28 cellular contexts compared by ENCODE assay signal in genomic region chr19:30783936-30784335, GRCh38.
"Had no signal": no experiment of that assay in that cellular context is flagged by ENCODE, and none has a peak within 500 bp of the region (broad histone marks: within the 10 kb centered on the region; RNA-seq: fewer than 3 reads in every experiment).

No MANE protein-coding gene starts in this region.

- H3K27ac ChIP-seq: ascending aorta, cardiac muscle cell, KMS-11, PC-9, RWPE1 had no signal

- H3K9me3 Mint-ChIP-seq: activated CD4-positive, alpha-beta memory T cell treated with anti-CD3 and anti-CD28 coated beads for 36 hours; activated CD4-positive, alpha-beta T cell treated with anti-CD3 and anti-CD28 coated beads, Interleukin-2, amount 10 ng/mL, durations not matched to agents 7 days and 5 days; activated naive CD4-positive, alpha-beta T cell treated with anti-CD3 and anti-CD28 coated beads, Interleukin-2, amount 50 U/mL, for 24 hours; activated naive CD8-positive, alpha-beta T cell treated with anti-CD3 and anti-CD28 coated beads, Interleukin-2, amount 10 ng/mL, durations not matched to agents 7 days and 5 days; activated T-cell treated with anti-CD3 and anti-CD28 coated beads, Interleukin-2, amount 50 U/mL, for 24 hours; activated T-helper 2 cell treated with anti-CD3 and anti-CD28 coated beads, Interferon-gamma antibody, Interleukin-2, Interleukin-4, amounts not matched to agents 10 μg/mL and 5 μg/mL and 100 μg/mL, durations not matched to agents 14 hours and 24 hours and 36 hours; T-helper 1 cell treated with Interleukin-12 subunit alpha and Interleukin-12 subunit beta and Interleukin-4 antibody, amounts not matched to agents 30 μg/mL and 1 μg/mL, for 36 hours; T-helper 2 cell treated with Interferon-gamma antibody and Interleukin-4, amounts not matched to agents 5 μg/mL and 100 μg/mL, for 36 hours had no signal

- H3K9me3 ChIP-seq: ascending aorta had no signal

- H3K4me1 ChIP-seq: ascending aorta had no signal

- DNase-seq: activated CD4-positive, alpha-beta memory T cell treated with anti-CD3 and anti-CD28 coated beads for 36 hours; activated CD4-positive, alpha-beta T cell treated with anti-CD3 and anti-CD28 coated beads, Interleukin-2, amount 10 ng/mL, durations not matched to agents 7 days and 5 days; activated gamma-delta T cell; activated naive CD4-positive, alpha-beta T cell treated with Interleukin-2 at 50 U/mL for 16 hours; activated naive CD8-positive, alpha-beta T cell treated with anti-CD3 and anti-CD28 coated beads, Interleukin-2, amount 10 ng/mL, durations not matched to agents 7 days and 5 days; activated T-cell treated with anti-CD3 and anti-CD28 coated beads, Interleukin-2, amount 50 U/mL, for 24 hours; MM.1S; MV-4-11; NCI-H1092; NCI-H1436 treated with DMSO at 0.1 percent for 48 hours; NCI-H1694 treated with DMSO at 0.1 percent for 48 hours; NCI-H2029; NCI-H345; NCI-H510A; NCI-H526; NCI-H748 treated with DMSO at 0.1 percent for 48 hours; NK-92 treated with Interleukin-12 subunit alpha and Interleukin-12 subunit beta, amount 100 ng/mL, for 24 hours; PC-9; SIG-M5 had no signal

- H3K4me3 ChIP-seq: ascending aorta, cardiac muscle cell, PC-9 had no signal

- H3K27me3 Mint-ChIP-seq: activated CD4-positive, alpha-beta T cell treated with anti-CD3 and anti-CD28 coated beads, Interleukin-2, amount 10 ng/mL, durations not matched to agents 7 days and 5 days; activated naive CD8-positive, alpha-beta T cell treated with anti-CD3 and anti-CD28 coated beads, Interleukin-2, amount 10 ng/mL, durations not matched to agents 7 days and 5 days had no signal

- H3K36me3 Mint-ChIP-seq: activated CD4-positive, alpha-beta memory T cell treated with anti-CD3 and anti-CD28 coated beads for 36 hours; activated naive CD4-positive, alpha-beta T cell treated with anti-CD3 and anti-CD28 coated beads, Interleukin-2, amount 50 U/mL, for 24 hours; activated naive CD8-positive, alpha-beta T cell treated with anti-CD3 and anti-CD28 coated beads, Interleukin-2, amount 10 ng/mL, durations not matched to agents 7 days and 5 days had no signal

- ATAC-seq: Right ventricle myocardium inferior had no signal

- H3K4me1 Mint-ChIP-seq: activated CD4-positive, alpha-beta T cell treated with anti-CD3 and anti-CD28 coated beads, Interleukin-2, amount 10 ng/mL, durations not matched to agents 7 days and 5 days; activated naive CD4-positive, alpha-beta T cell treated with anti-CD3 and anti-CD28 coated beads, Interleukin-2, amount 50 U/mL, for 24 hours; activated naive CD8-positive, alpha-beta T cell treated with anti-CD3 and anti-CD28 coated beads, Interleukin-2, amount 10 ng/mL, durations not matched to agents 7 days and 5 days had no signal

- H3K36me3 ChIP-seq: ascending aorta, cardiac muscle cell had no signal

- H3K27ac Mint-ChIP-seq: activated CD4-positive, alpha-beta memory T cell treated with anti-CD3 and anti-CD28 coated beads for 36 hours; activated CD4-positive, alpha-beta T cell treated with anti-CD3 and anti-CD28 coated beads, Interleukin-2, amount 10 ng/mL, durations not matched to agents 7 days and 5 days; activated naive CD4-positive, alpha-beta T cell treated with anti-CD3 and anti-CD28 coated beads, Interleukin-2, amount 50 U/mL, for 24 hours; activated naive CD8-positive, alpha-beta T cell treated with anti-CD3 and anti-CD28 coated beads, Interleukin-2, amount 10 ng/mL, durations not matched to agents 7 days and 5 days; activated T-cell treated with anti-CD3 and anti-CD28 coated beads, Interleukin-2, amount 50 U/mL, for 24 hours; activated T-helper 2 cell treated with anti-CD3 and anti-CD28 coated beads, Interferon-gamma antibody, Interleukin-2, Interleukin-4, amounts not matched to agents 10 μg/mL and 5 μg/mL and 100 μg/mL, durations not matched to agents 14 hours and 24 hours and 36 hours; T-helper 1 cell treated with Interleukin-12 subunit alpha and Interleukin-12 subunit beta and Interleukin-4 antibody, amounts not matched to agents 30 μg/mL and 1 μg/mL, for 36 hours; T-helper 2 cell treated with Interferon-gamma antibody and Interleukin-4, amounts not matched to agents 5 μg/mL and 100 μg/mL, for 36 hours had no signal

- H3K4me3 Mint-ChIP-seq: activated CD4-positive, alpha-beta memory T cell treated with anti-CD3 and anti-CD28 coated beads for 36 hours; activated CD4-positive, alpha-beta T cell treated with anti-CD3 and anti-CD28 coated beads, Interleukin-2, amount 10 ng/mL, durations not matched to agents 7 days and 5 days; activated naive CD4-positive, alpha-beta T cell treated with anti-CD3 and anti-CD28 coated beads, Interleukin-2, amount 50 U/mL, for 24 hours; activated naive CD8-positive, alpha-beta T cell treated with anti-CD3 and anti-CD28 coated beads, Interleukin-2, amount 10 ng/mL, durations not matched to agents 7 days and 5 days; activated T-cell treated with anti-CD3 and anti-CD28 coated beads, Interleukin-2, amount 50 U/mL, for 24 hours; T-helper 1 cell treated with Interleukin-12 subunit alpha and Interleukin-12 subunit beta and Interleukin-4 antibody, amounts not matched to agents 30 μg/mL and 1 μg/mL, for 36 hours; T-helper 2 cell treated with Interferon-gamma antibody and Interleukin-4, amounts not matched to agents 5 μg/mL and 100 μg/mL, for 36 hours had no signal

- H3K27me3 ChIP-seq: ascending aorta had no signal
